8 cellular contexts compared by ENCODE assay signal in genomic region chr22:21651521-21652009, GRCh38. TPM values are rescaled to one million over a fixed set of nuclear protein-coding genes. Genes with fewer than 3 reads are reported as not detected.
A peak's percentile ranks its signal among the peaks of the same experiment; 100 is the strongest.
DNase-seq lines count a peak whose midpoint lies in the region; ATAC-seq, FAIRE-seq and TF ChIP-seq lines count a peak whose summit lies in the region.

No MANE protein-coding gene starts in this region.

- peak overlapping the region; percentile 87 for H2AFZ ChIP-seq in neuron (ENCODE audit: low read depth, low read length)

- H3K9me3 ChIP-seq in KOPT-K1 (ENCODE audit: insufficient read depth, low read length, poor library complexity, severe bottlenecking), result no peaks in the 10 kb centered on the region
- no peaks in the 10 kb centered on the region for H3K9me3 ChIP-seq in endodermal cell (ENCODE audit: control insufficient read depth, low read length)
- no peaks in the 10 kb centered on the region for H3K9me3 ChIP-seq in neuron (ENCODE audit: low read length)

- H3K27ac ChIP-seq in KOPT-K1 (ENCODE audit: low read depth, low read length, poor library complexity, severe bottlenecking) (peak overlapping the region; percentile 84), endodermal cell (ENCODE audit: low read depth, low read length) (peak overlapping the region; percentile 97)

- H3K9ac ChIP-seq in endodermal cell (ENCODE audit: extremely low read depth, low read length, poor library complexity, severe bottlenecking), result peak overlapping the region; percentile 49

- H3K36me3 Mint-ChIP-seq in endodermal cell (ENCODE audit: low read depth), result peaks cover 18% of the 10 kb centered on the region

- no peaks in the 10 kb centered on the region for H3K9me3 Mint-ChIP-seq in endodermal cell

- H3K27me3 ChIP-seq in endodermal cell (ENCODE audit: control insufficient read depth, insufficient read depth, low read length, poor library complexity, severe bottlenecking) (no peaks in the 10 kb centered on the region), neuron (ENCODE audit: insufficient read depth, low read length) (no peaks in the 10 kb centered on the region)

- TF ChIP-seq CTCF in AG10803 (conservative IDR thresholded peaks at IDR 0.05; ENCODE audit: low read length) (no peak), endodermal cell (conservative IDR thresholded peaks at IDR 0.05) (no peak)

- H3K4me3 ChIP-seq in AG10803 (ENCODE audit: low read length), result peak overlapping the region; percentile 79
- peak overlapping the region; percentile 90 for H3K4me3 ChIP-seq in endodermal cell (ENCODE audit: low read length)
- peak overlapping the region; percentile 94 for H3K4me3 ChIP-seq in neuron (ENCODE audit: low read length)

- H3K36me3 ChIP-seq in KOPT-K1 (ENCODE audit: insufficient read depth, low read length) (peaks cover 41% of the 10 kb centered on the region), endodermal cell (ENCODE audit: control insufficient read depth, insufficient read depth, low read length) (peaks cover 34% of the 10 kb centered on the region), neuron (ENCODE audit: insufficient read depth, low read length) (peaks cover 24% of the 10 kb centered on the region)

- H3K4me1 Mint-ChIP-seq in endodermal cell, result peaks cover 22% of the 10 kb centered on the region

- TF ChIP-seq POLR2A in GM12892 (IDR thresholded peaks at IDR 0.05; ENCODE audit: low read depth, low read length), result no peak

- WGBS in endodermal cell (ENCODE audit: insufficient coverage in 1 of 2, insufficient read length in 1 of 2), 2 experiments, result 0% methylated on average over 6 to 29 of the region's 29 CpGs

- peak overlapping the region; percentile 77 for H3K4me3 Mint-ChIP-seq in endodermal cell

- FAIRE-seq in GM12892 (lab: Jason Lieb, UNC), result no peak

- no peaks in the 10 kb centered on the region for H3K27me3 Mint-ChIP-seq in endodermal cell (ENCODE audit: insufficient read depth)

- H3K4me1 ChIP-seq in endodermal cell (ENCODE audit: control insufficient read depth, insufficient read depth, low read length) (peaks cover 13% of the 10 kb centered on the region), neuron (ENCODE audit: insufficient read depth, low read length) (peaks cover 26% of the 10 kb centered on the region)

- no peak for DNase-seq in AG10803 (ENCODE audit: low read depth)
- DNase-seq in endodermal cell, result no peak
- no peak for DNase-seq in DMS 273 treated with DMSO at 0.1 percent for 48 hours (lab: John Stamatoyannopoulos, UW)
- DNase-seq in GM12892 (ENCODE audit: insufficient read length), result no peak
- no peak for DNase-seq in SIG-M5 (lab: John Stamatoyannopoulos, UW)

- peak; percentile 27 for ATAC-seq in GM19452 (IDR thresholded peaks at IDR 0.05; ENCODE audit: unreplicated experiment)

- peak overlapping the region; percentile 94 for H3K27ac Mint-ChIP-seq in endodermal cell

RNA-seq across cellular contexts. Expression of gene SDF2L1, which starts 9.5 kb away (rescaled TPM):
- total RNA-seq in endodermal cell, result 10 to 100 TPM; 30.3 to 61.4 TPM
- polyA plus RNA-seq in endodermal cell (2013, experiment 1 of 2), result 17.6 TPM
- polyA plus RNA-seq in endodermal cell (2013, experiment 2 of 2), result 20.9 TPM
- polyA plus RNA-seq in GM12892 (2012; ENCODE audit: missing spikeins), result 23.3 TPM

RNA-seq across cellular contexts. Expression of gene PPIL2, which starts 14.2 kb away (rescaled TPM):
- total RNA-seq in endodermal cell, result 10 to 100 TPM; 39.9 to 41.2 TPM
- 39.4 TPM for polyA plus RNA-seq in endodermal cell (2013, experiment 1 of 2)
- 35.8 TPM for polyA plus RNA-seq in endodermal cell (2013, experiment 2 of 2)
- 25.0 TPM for polyA plus RNA-seq in GM12892 (2012; ENCODE audit: missing spikeins)

RNA-seq across cellular contexts. Expression of gene CCDC116, which starts 19.0 kb away (rescaled TPM):
- under 1 TPM; 0.46 to 0.84 TPM for total RNA-seq in endodermal cell
- polyA plus RNA-seq in endodermal cell (2013, experiment 1 of 2), result 0.53 TPM
- 0.41 TPM for polyA plus RNA-seq in endodermal cell (2013, experiment 2 of 2)
- not detected for polyA plus RNA-seq in GM12892 (2012; ENCODE audit: missing spikeins)

RNA-seq across cellular contexts. Expression of gene YDJC, which starts 21.7 kb away (rescaled TPM):
- total RNA-seq in endodermal cell, result 10 to 100 TPM; 16.4 to 19.9 TPM
- 11.6 TPM for polyA plus RNA-seq in endodermal cell (2013, experiment 1 of 2)
- 11.3 TPM for polyA plus RNA-seq in endodermal cell (2013, experiment 2 of 2)
- 5.6 TPM for polyA plus RNA-seq in GM12892 (2012; ENCODE audit: missing spikeins)
